In genomic region chr4:123399638-123400358, GRCh38 we compare ENCODE assay signal across 8 cellular contexts. TPM values are rescaled to one million over a fixed set of nuclear protein-coding genes. Genes with fewer than 3 reads are reported as not detected.
DNase-seq lines count a peak whose midpoint lies in the region; ATAC-seq and TF ChIP-seq lines count a peak whose summit lies in the region.

No MANE protein-coding gene starts in this region.

- H3K4me1 ChIP-seq in cardiac muscle cell (ENCODE audit: low read depth) (peaks cover 18% of the 10 kb centered on the region), right lobe of liver (peaks cover 0 to 5% (median 0%) of the 10 kb centered on the region in 4 donors), tibial artery (peaks cover 0 to 48% (median 16%) of the 10 kb centered on the region in 4 donors)

- TF ChIP-seq POLR2A in right lobe of liver (IDR thresholded peaks at IDR 0.05), result no peak

- DNase-seq in cardiac muscle cell (ENCODE audit: low read depth in 1 of 2, low spot score in 1 of 2) (peak; percentile 28 to 55), cardiac septum (ENCODE audit: low spot score) (no peak), astrocyte of the cerebellum (ENCODE audit: low read depth) (no peak), right lobe of liver (no peak), tibial artery (no peak), GM19238 (ENCODE audit: insufficient read length, low spot score) (no peak)

- H3K27me3 ChIP-seq in cardiac muscle cell, result no peaks in the 10 kb centered on the region
- no peaks in the 10 kb centered on the region for H3K27me3 ChIP-seq in right lobe of liver
- no peaks in the 10 kb centered on the region for H3K27me3 ChIP-seq in tibial artery

- peak overlapping the region; percentile 89 for H3K27ac ChIP-seq in cardiac muscle cell
- peak overlapping the region; percentile 82 to 91 (median 87) for H3K27ac ChIP-seq in right lobe of liver
- H3K27ac ChIP-seq in tibial artery, result peak overlapping the region; percentile 89

- in situ Hi-C loops in astrocyte of the cerebellum (cut with HindIII; ENCODE audit: low sequenced_read_pairs), result loop anchor here (25.0 kb wide), 1 partner anchor 263 kb away; no protein-coding TSS in a partner anchor

- 17% methylated on average over 22 of the region's 22 CpGs for WGBS in right lobe of liver (ENCODE audit: insufficient coverage, low coverage, low lambda C conversion rate, missing lambda C conversion rate)

- TF ChIP-seq CTCF in cardiac muscle cell (IDR thresholded peaks at IDR 0.05; ENCODE audit: low read depth, low read length), result no peak
- no peak for TF ChIP-seq CTCF in astrocyte of the cerebellum (IDR thresholded peaks at IDR 0.05; ENCODE audit: low read depth, low read length, missing control alignments)
- TF ChIP-seq CTCF in right lobe of liver (IDR thresholded peaks at IDR 0.05), result peak in 1 of 4 donors; percentile 0
- no peak for TF ChIP-seq CTCF in tibial artery (IDR thresholded peaks at IDR 0.05)

- H3K4me3 ChIP-seq in cardiac muscle cell (peak overlapping the region; percentile 73), astrocyte of the cerebellum (ENCODE audit: low read depth, low read length) (peak overlapping the region; percentile 73), right lobe of liver (peak overlapping the region; percentile 65 to 72 (median 71)), tibial artery (peak overlapping the region; percentile 89 to 93)

- no peaks in the 10 kb centered on the region for H3K36me3 ChIP-seq in cardiac muscle cell
- H3K36me3 ChIP-seq in right lobe of liver, result peaks cover 0 to 9% (median 0%) of the 10 kb centered on the region in 4 donors
- peaks cover 19 to 29% (median 25%) of the 10 kb centered on the region in 3 donors for H3K36me3 ChIP-seq in tibial artery

- H3K9me3 ChIP-seq in cardiac muscle cell (ENCODE audit: low read depth) (no peaks in the 10 kb centered on the region), right lobe of liver (no peaks in the 10 kb centered on the region), tibial artery (no peaks in the 10 kb centered on the region)

- ATAC-seq in right lobe of liver (no peak), GM21381 (IDR thresholded peaks at IDR 0.05; ENCODE audit: unreplicated experiment) (no peak), HG03108 (IDR thresholded peaks at IDR 0.05; ENCODE audit: unreplicated experiment) (no peak)

- intact Hi-C loops in cardiac septum (cut with DNase I), result loop anchor here (2.0 to 10.0 kb wide), 8 partner anchors 57 to 713 kb away; no protein-coding TSS in a partner anchor
- intact Hi-C loops in right lobe of liver (cut with DNase I), result no loop called here
- intact Hi-C loops in tibial artery (cut with DNase I; ENCODE audit: low total_unique reads), result loop anchor here (2.0 to 10.0 kb wide), 5 partner anchors 155 to 805 kb away; no protein-coding TSS in a partner anchor

RNA-seq across cellular contexts. Expression of gene SPRY1, which starts 3.2 kb away (rescaled TPM):
- total RNA-seq in cardiac muscle cell (32.4 and 43.9 TPM in 2 replicates), cardiac septum (50.9 TPM), right lobe of liver (10 to 100 TPM in 5 of 6 experiments, 1 to 10 TPM in 1; 9.3 to 16.1 (median 14.3) TPM)
- 29.7 and 35.9 TPM in 2 replicates for polyA plus RNA-seq in cardiac muscle cell

Comparison
In these comparisons a context has a peak if more than half of its experiments do, and no peak if none do; other contexts are left out.
1. DNase-seq: peak in cardiac muscle cell (2 of 2); none in cardiac septum (single experiment), astrocyte of the cerebellum (single experiment), right lobe of liver (0 of 3), tibial artery (0 of 2) and GM19238 (single experiment).
2. intact Hi-C loops: an anchor here in cardiac septum (2.0 to 10.0 kb wide) and tibial artery (2.0 to 10.0 kb wide); none called in right lobe of liver.
3. Peak in every context shown above with its lines, with median percentiles within 50 percentile points of each other: H3K27ac ChIP-seq and H3K4me3 ChIP-seq.